11 cellular contexts compared by ENCODE assay signal in the genomic region with DNA sequence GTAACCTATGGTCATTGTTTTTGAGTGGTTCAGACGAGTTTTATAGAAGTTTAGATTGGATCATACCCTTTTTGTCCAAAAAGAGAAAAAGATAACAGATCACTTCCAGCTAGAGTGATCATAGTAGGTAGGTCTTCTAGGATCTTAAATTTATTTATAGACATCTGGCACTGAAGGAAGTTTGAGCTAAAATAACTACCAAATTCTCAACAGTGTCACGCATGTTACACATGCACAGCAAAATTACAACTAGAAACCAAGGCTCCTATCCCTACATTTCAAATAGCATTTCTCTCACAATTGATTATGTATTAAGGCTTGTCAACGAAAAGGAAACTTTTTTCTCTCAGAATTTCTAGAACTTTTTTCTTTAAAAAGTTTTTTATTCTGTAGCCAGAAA. TPM values are rescaled to one million over a fixed set of nuclear protein-coding genes. Genes with fewer than 3 reads are reported as not detected.
DNase-seq lines count a peak whose midpoint lies in the region; ATAC-seq and TF ChIP-seq lines count a peak whose summit lies in the region.
"Had no signal": no experiment of that assay in that cellular context is flagged by ENCODE, and none has a peak within 500 bp of the region (broad histone marks: within the 10 kb centered on the region; RNA-seq: fewer than 3 reads in every experiment).

No MANE protein-coding gene starts in this region.

- intact Hi-C loops in left ventricle myocardium inferior (cut with micrococcal nuclease) (no loop called here), Right ventricle myocardium superior (cut with DNase I) (no loop called here), tibial artery (cut with DNase I; ENCODE audit: low total_unique reads) (no loop called here)
- intact Hi-C loops in activated T-helper 2 cell treated with anti-CD3 and anti-CD28 coated beads, Interferon-gamma antibody, Interleukin-2, Interleukin-4, amounts not matched to agents 10 μg/mL and 5 μg/mL and 100 μg/mL, durations not matched to agents 14 hours and 24 hours and 36 hours (cut with micrococcal nuclease) = no loop called here

- WGBS in mesodermal cell (ENCODE audit: insufficient coverage in 2 of 2), 2 experiments = 75% methylated on average over 1 of the region's 3 CpGs; no CpG with 5 or more reads in 1 of the 2 experiments

- no peak for ATAC-seq in Right ventricle myocardium superior (ENCODE audit: poor library complexity)
- no peak for ATAC-seq in GM19463 (IDR thresholded peaks at IDR 0.05; ENCODE audit: unreplicated experiment)

- peak overlapping the region; percentile 97 for H3K27ac ChIP-seq in left ventricle myocardium inferior (replicated peaks)
- H3K27ac ChIP-seq in mesodermal cell (ENCODE audit: low read depth, low read length, severe bottlenecking) = no peak overlapping the region
- H3K27ac ChIP-seq in tibial artery = peak overlapping the region; percentile 17 to 94

- H3K36me3 ChIP-seq in left ventricle myocardium inferior (no peaks in the 10 kb centered on the region), mesodermal cell (ENCODE audit: control insufficient read depth, insufficient read depth, low read length) (peaks cover 50% of the 10 kb centered on the region), tibial artery (no peaks in the 10 kb centered on the region)

- H3K36me3 Mint-ChIP-seq in activated T-helper 2 cell treated with anti-CD3 and anti-CD28 coated beads, Interferon-gamma antibody, Interleukin-2, Interleukin-4, amounts not matched to agents 10 μg/mL and 5 μg/mL and 100 μg/mL, durations not matched to agents 14 hours and 24 hours and 36 hours (ENCODE audit: low read depth) = peaks cover 29% of the 10 kb centered on the region

- TF ChIP-seq CTCF in left ventricle myocardium inferior (IDR thresholded peaks at IDR 0.05; ENCODE audit: borderline replicate concordance) (no peak), astrocyte of the spinal cord (IDR thresholded peaks at IDR 0.05; ENCODE audit: low read depth, low read length) (no peak), tibial artery (IDR thresholded peaks at IDR 0.05) (no peak)

- in situ Hi-C loops in astrocyte of the spinal cord (cut with HindIII; ENCODE audit: low sequenced_read_pairs) = no loop called here

- no peak overlapping the region for H3K4me3 Mint-ChIP-seq in activated T-helper 2 cell treated with anti-CD3 and anti-CD28 coated beads, Interferon-gamma antibody, Interleukin-2, Interleukin-4, amounts not matched to agents 10 μg/mL and 5 μg/mL and 100 μg/mL, durations not matched to agents 14 hours and 24 hours and 36 hours (ENCODE audit: low read depth)

- H3K9me3 Mint-ChIP-seq in activated T-helper 2 cell treated with anti-CD3 and anti-CD28 coated beads, Interferon-gamma antibody, Interleukin-2, Interleukin-4, amounts not matched to agents 10 μg/mL and 5 μg/mL and 100 μg/mL, durations not matched to agents 14 hours and 24 hours and 36 hours = no peaks in the 10 kb centered on the region

- H3K4me1 Mint-ChIP-seq in activated T-helper 2 cell treated with anti-CD3 and anti-CD28 coated beads, Interferon-gamma antibody, Interleukin-2, Interleukin-4, amounts not matched to agents 10 μg/mL and 5 μg/mL and 100 μg/mL, durations not matched to agents 14 hours and 24 hours and 36 hours (ENCODE audit: low read depth) = peaks cover 36% of the 10 kb centered on the region

- H3K4me1 ChIP-seq in left ventricle myocardium inferior = peaks cover 71% of the 10 kb centered on the region
- peaks cover 34% of the 10 kb centered on the region for H3K4me1 ChIP-seq in mesodermal cell (ENCODE audit: control insufficient read depth, insufficient read depth, low read length, poor library complexity, severe bottlenecking)
- peaks cover 4 to 60% (median 20%) of the 10 kb centered on the region in 4 donors for H3K4me1 ChIP-seq in tibial artery

- H3K27me3 ChIP-seq in left ventricle myocardium inferior (ENCODE audit: low read depth) (no peaks in the 10 kb centered on the region), tibial artery (no peaks in the 10 kb centered on the region)

- H3K9me3 ChIP-seq in left ventricle myocardium inferior (replicated peaks) = no peaks in the 10 kb centered on the region
- H3K9me3 ChIP-seq in mesodermal cell (ENCODE audit: control insufficient read depth, low read length) = no peaks in the 10 kb centered on the region
- no peaks in the 10 kb centered on the region for H3K9me3 ChIP-seq in tibial artery

- no peak overlapping the region for H3K27ac Mint-ChIP-seq in activated T-helper 2 cell treated with anti-CD3 and anti-CD28 coated beads, Interferon-gamma antibody, Interleukin-2, Interleukin-4, amounts not matched to agents 10 μg/mL and 5 μg/mL and 100 μg/mL, durations not matched to agents 14 hours and 24 hours and 36 hours

- H3K27me3 Mint-ChIP-seq in activated T-helper 2 cell treated with anti-CD3 and anti-CD28 coated beads, Interferon-gamma antibody, Interleukin-2, Interleukin-4, amounts not matched to agents 10 μg/mL and 5 μg/mL and 100 μg/mL, durations not matched to agents 14 hours and 24 hours and 36 hours (ENCODE audit: low read depth) = peaks cover 3% of the 10 kb centered on the region

- H3K4me3 ChIP-seq in left ventricle myocardium inferior = peak overlapping the region; percentile 98
- peak overlapping the region; percentile 97 for H3K4me3 ChIP-seq in astrocyte of the spinal cord (ENCODE audit: low read depth, low read length)
- peak overlapping the region; percentile 93 for H3K4me3 ChIP-seq in mesodermal cell (ENCODE audit: extremely low read depth, insufficient read depth, low read length, poor library complexity, severe bottlenecking)
- H3K4me3 ChIP-seq in tibial artery = peak overlapping the region in 1 of 2 donors; percentile 94

- DNase-seq in left ventricle myocardium inferior (no peak), Right ventricle myocardium superior (no peak), astrocyte of the spinal cord (ENCODE audit: low read depth, low spot score) (peak; percentile 4), tibial artery (no peak), ureter (ENCODE audit: low spot score) (no peak)
- no peak for DNase-seq in activated T-helper 2 cell treated with anti-CD3 and anti-CD28 coated beads, Interferon-gamma antibody, Interleukin-2, Interleukin-4, amounts not matched to agents 10 μg/mL and 5 μg/mL and 100 μg/mL, durations not matched to agents 14 hours and 24 hours and 36 hours (ENCODE audit: low spot score)
- DNase-seq: amygdala, H7 had no signal

RNA-seq across cellular contexts. Expression of a gene that starts 2.3 kb away (rescaled TPM):
- total RNA-seq in left ventricle myocardium inferior (236 TPM), Right ventricle myocardium superior (165 TPM), ureter (82.5 TPM)
- polyA plus RNA-seq in mesodermal cell (2013, experiment 1 of 2) = 453 TPM
- polyA plus RNA-seq in mesodermal cell (2013, experiment 2 of 2) = 454 TPM
- 53.7 and 57.4 TPM in 2 replicates for total RNA-seq in activated T-helper 2 cell treated with anti-CD3 and anti-CD28 coated beads, Interferon-gamma antibody, Interleukin-2, Interleukin-4, amounts not matched to agents 10 μg/mL and 5 μg/mL and 100 μg/mL, durations not matched to agents 14 hours and 24 hours and 36 hours

RNA-seq across cellular contexts. Expression of a gene that starts 34.1 kb away (rescaled TPM):
- total RNA-seq in left ventricle myocardium inferior = not detected
- total RNA-seq in Right ventricle myocardium superior = not detected
- polyA plus RNA-seq in mesodermal cell (2013, experiment 1 of 2) = not detected
- polyA plus RNA-seq in mesodermal cell (2013, experiment 2 of 2) = not detected
- not detected in 2 replicates for total RNA-seq in activated T-helper 2 cell treated with anti-CD3 and anti-CD28 coated beads, Interferon-gamma antibody, Interleukin-2, Interleukin-4, amounts not matched to agents 10 μg/mL and 5 μg/mL and 100 μg/mL, durations not matched to agents 14 hours and 24 hours and 36 hours
- total RNA-seq in ureter = not detected
- total RNA-seq: H7; T-helper 2 cell treated with Interferon-gamma antibody and Interleukin-4, amounts not matched to agents 100 ng/mL and 5 ng/mL, for 36 hours had no signal

RNA-seq across cellular contexts. Expression of a gene that starts 50.3 kb away (rescaled TPM):
- total RNA-seq in left ventricle myocardium inferior (8.2 TPM), Right ventricle myocardium superior (5.2 TPM), ureter (12.5 TPM)
- polyA plus RNA-seq in mesodermal cell (2013, experiment 1 of 2) = 32.7 TPM
- 33.8 TPM for polyA plus RNA-seq in mesodermal cell (2013, experiment 2 of 2)
- total RNA-seq in activated T-helper 2 cell treated with anti-CD3 and anti-CD28 coated beads, Interferon-gamma antibody, Interleukin-2, Interleukin-4, amounts not matched to agents 10 μg/mL and 5 μg/mL and 100 μg/mL, durations not matched to agents 14 hours and 24 hours and 36 hours = 14.3 and 15.5 TPM in 2 replicates
